In genomic region chr6:24545691-24546090, GRCh38 we compare ENCODE assay signal across 25 cellular contexts. TPM values are rescaled to one million over a fixed set of nuclear protein-coding genes. Genes with fewer than 3 reads are reported as not detected.
"Had no signal": no experiment of that assay in that cellular context is flagged by ENCODE, and none has a peak within 500 bp of the region (broad histone marks: within the 10 kb centered on the region; RNA-seq: fewer than 3 reads in every experiment).

No MANE protein-coding gene starts in this region.

- ATAC-seq: mucosa of descending colon; naive thymus-derived CD4-positive, alpha-beta T cell; natural killer cell treated with Interleukin-12 subunit alpha and Interleukin-12 subunit beta and Interleukin-15 and Interleukin-18, amount 100 ng/mL, for 72 hours; right cardiac atrium; stimulated activated effector memory CD8-positive, alpha-beta T cell treated with anti-CD3 and anti-CD28 coated beads, Interleukin-12 subunit alpha, Interleukin-12 subunit beta, amount 100 ng/mL, for 72 hours had no signal

- H3K4me3 ChIP-seq: left ventricle myocardium inferior, lung, mucosa of descending colon, ovary, sigmoid colon, spleen, suprapubic skin, thoracic aorta, tibial artery, uterus had no signal

- H3K27me3 Mint-ChIP-seq: memory B cell had no signal

- H3K27ac Mint-ChIP-seq: naive thymus-derived CD4-positive, alpha-beta T cell; natural killer cell treated with Interleukin-12 subunit alpha and Interleukin-12 subunit beta and Interleukin-15 and Interleukin-18, amount 100 ng/mL, for 72 hours; progenitor cell of endocrine pancreas; stimulated activated effector memory CD8-positive, alpha-beta T cell treated with anti-CD3 and anti-CD28 coated beads, Interleukin-12 subunit alpha, Interleukin-12 subunit beta, amount 100 ng/mL, for 72 hours; stimulated activated naive CD8-positive, alpha-beta T cell treated with anti-CD3 and anti-CD28 coated beads, Interleukin-15, Interleukin-2, amounts not matched to agents 100 ng/mL and 50 ng/mL, for 24 hours; type B pancreatic cell had no signal

- H3K27ac ChIP-seq: left ventricle myocardium inferior, ovary, sigmoid colon, spleen, suprapubic skin, thoracic aorta, tibial artery, uterus had no signal

- H3K4me1 Mint-ChIP-seq: memory B cell; stimulated activated effector memory CD8-positive, alpha-beta T cell treated with anti-CD3 and anti-CD28 coated beads, Interleukin-12 subunit alpha, Interleukin-12 subunit beta, amount 100 ng/mL, for 72 hours had no signal

- H3K36me3 ChIP-seq: left ventricle myocardium inferior, ovary, sigmoid colon, spleen, suprapubic skin, thoracic aorta, tibial artery, uterus had no signal

- DNase-seq: islet precursor cell; left ventricle myocardium inferior; midbrain; mucosa of descending colon; naive thymus-derived CD4-positive, alpha-beta T cell; ovary; retina; right cardiac atrium; sigmoid colon; small intestine; spleen; stimulated activated CD4-positive, alpha-beta T cell treated with anti-CD3 and anti-CD28 coated beads, Interleukin-4, amount 100 ng/mL, for 24 hours; stimulated activated naive CD4-positive, alpha-beta T cell; tibial artery; uterus had no signal

- H3K4me3 Mint-ChIP-seq: memory B cell; naive thymus-derived CD4-positive, alpha-beta T cell; natural killer cell treated with Interleukin-12 subunit alpha and Interleukin-12 subunit beta and Interleukin-15 and Interleukin-18, amount 100 ng/mL, for 72 hours; stimulated activated effector memory CD8-positive, alpha-beta T cell treated with anti-CD3 and anti-CD28 coated beads, Interleukin-12 subunit alpha, Interleukin-12 subunit beta, amount 100 ng/mL, for 72 hours; stimulated activated naive CD8-positive, alpha-beta T cell treated with anti-CD3 and anti-CD28 coated beads, Interleukin-15, Interleukin-2, amounts not matched to agents 100 ng/mL and 50 ng/mL, for 24 hours; type B pancreatic cell had no signal

- H3K27me3 ChIP-seq: ovary, suprapubic skin, tibial artery, uterus had no signal

- H3K36me3 Mint-ChIP-seq: natural killer cell treated with Interleukin-12 subunit alpha and Interleukin-12 subunit beta and Interleukin-15 and Interleukin-18, amount 100 ng/mL, for 72 hours; stimulated activated effector memory CD8-positive, alpha-beta T cell treated with anti-CD3 and anti-CD28 coated beads, Interleukin-12 subunit alpha, Interleukin-12 subunit beta, amount 100 ng/mL, for 72 hours; type B pancreatic cell had no signal

- H3K9me3 ChIP-seq: left ventricle myocardium inferior, mucosa of descending colon, ovary, sigmoid colon, spleen, suprapubic skin, thoracic aorta, tibial artery, uterus had no signal

- H3K9me3 Mint-ChIP-seq: memory B cell; naive thymus-derived CD4-positive, alpha-beta T cell; natural killer cell treated with Interleukin-12 subunit alpha and Interleukin-12 subunit beta and Interleukin-15 and Interleukin-18, amount 100 ng/mL, for 72 hours; stimulated activated effector memory CD8-positive, alpha-beta T cell treated with anti-CD3 and anti-CD28 coated beads, Interleukin-12 subunit alpha, Interleukin-12 subunit beta, amount 100 ng/mL, for 72 hours; stimulated activated naive CD8-positive, alpha-beta T cell treated with anti-CD3 and anti-CD28 coated beads, Interleukin-15, Interleukin-2, amounts not matched to agents 100 ng/mL and 50 ng/mL, for 24 hours; type B pancreatic cell had no signal

- H3K4me1 ChIP-seq: sigmoid colon, suprapubic skin, tibial artery, uterus had no signal

RNA-seq across cellular contexts. Expression of gene GPLD1, which starts 56.3 kb away (rescaled TPM):
- total RNA-seq: pulmonary artery endothelial cell had no signal
